In genomic region chr2:103627301-103627700, GRCh38 we compare ENCODE assay signal across 28 cellular contexts.
"Had no signal": no experiment of that assay in that cellular context is flagged by ENCODE, and none has a peak within 500 bp of the region (broad histone marks: within the 10 kb centered on the region; RNA-seq: fewer than 3 reads in every experiment).

No MANE protein-coding gene starts in this region.

- H3K4me1 ChIP-seq: colonic mucosa, esophagus muscularis mucosa, esophagus squamous epithelium, foreskin keratinocyte, gastrocnemius medialis, gastroesophageal sphincter, heart left ventricle, heart right ventricle had no signal

- FAIRE-seq: colon, endometrium, endothelial cell of umbilical vein, frontal cortex had no signal

- DNase-seq: colonic mucosa; cortex of kidney; dermis blood vessel endothelial cell; dorsolateral prefrontal cortex; effector CD4-positive, alpha-beta T cell; effector CD8-positive, alpha-beta T cell; effector memory CD4-positive, alpha-beta T cell; effector memory CD8-positive, alpha-beta T cell; endodermal cell; erythroblast; esophagus squamous epithelium; foreskin fibroblast; foreskin keratinocyte; foreskin melanocyte; gastrocnemius medialis; glutamatergic neuron; head of caudate nucleus; heart left ventricle; heart right ventricle had no signal

- H3K4me3 ChIP-seq: colonic mucosa, coronary artery, dorsolateral prefrontal cortex, esophagus muscularis mucosa, esophagus squamous epithelium, gastrocnemius medialis, gastroesophageal sphincter, heart left ventricle, heart right ventricle had no signal

- H3K27ac ChIP-seq: colonic mucosa, coronary artery, dorsolateral prefrontal cortex, epithelial cell of prostate, esophagus muscularis mucosa, esophagus squamous epithelium, foreskin keratinocyte, gastrocnemius medialis, gastroesophageal sphincter, heart left ventricle, heart right ventricle had no signal

- H3K9me3 ChIP-seq: colonic mucosa, esophagus squamous epithelium, gastrocnemius medialis had no signal

- ATAC-seq: effector memory CD8-positive, alpha-beta T cell; esophagus mucosa; foreskin keratinocyte; gastrocnemius medialis; gastroesophageal sphincter; heart left ventricle; heart right ventricle had no signal

- H3K36me3 ChIP-seq: colonic mucosa, esophagus muscularis mucosa, esophagus squamous epithelium, gastrocnemius medialis, gastroesophageal sphincter, heart left ventricle, heart right ventricle had no signal
